Comparison of ENCODE assay signal across 1 cellular context in the genomic region with DNA sequence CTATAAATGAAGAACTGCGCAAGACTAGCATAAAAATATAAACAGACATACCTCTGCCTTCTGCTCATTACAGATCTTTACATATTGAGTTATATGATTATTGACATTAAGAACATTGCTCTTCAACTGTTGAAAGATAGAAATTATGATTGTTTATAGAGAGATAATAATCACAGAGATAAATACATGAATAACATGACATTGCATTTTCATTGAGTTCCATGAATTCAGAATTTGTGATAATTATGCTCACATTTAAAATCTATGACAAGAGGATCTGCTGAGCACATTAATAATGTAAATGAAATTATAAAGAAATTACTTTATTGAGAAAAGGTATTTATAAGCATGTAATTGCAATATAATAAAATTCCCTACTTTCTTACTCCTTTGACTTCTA.
TF ChIP-seq lines count a peak whose summit lies in the region.

No MANE protein-coding gene starts in this region.

TF ChIP-seq in A549, 52 proteins besides CTCF, POLR2A, EP300 and RAD21:
- peak; percentile 56 for TF ChIP-seq MAFK (IDR thresholded peaks at IDR 0.05; ENCODE audit: partially characterized antibody)
- no peak for TF ChIP-seq POLR2AphosphoS2 (conservative IDR thresholded peaks at IDR 0.05; ENCODE audit: low read length)
- no peak for TF ChIP-seq HOXA7 (CRISPR knock-in tag; IDR thresholded peaks at IDR 0.05)
- no peak for TF ChIP-seq RNF2 (IDR thresholded peaks at IDR 0.05; ENCODE audit: borderline replicate concordance, low read depth)
- no peak for TF ChIP-seq MAZ (IDR thresholded peaks at IDR 0.05; ENCODE audit: borderline replicate concordance, low read depth, low read length)
